ENCODE assay signal across 10 cellular contexts in genomic region chr21:41865002-41865777, GRCh38.
DNase-seq lines count a peak whose midpoint lies in the region; ATAC-seq and TF ChIP-seq lines count a peak whose summit lies in the region.
"Had no signal": no experiment of that assay in that cellular context is flagged by ENCODE, and none has a peak within 500 bp of the region (broad histone marks: within the 10 kb centered on the region; RNA-seq: fewer than 3 reads in every experiment).

No MANE protein-coding gene starts in this region.

- H3K4me3 Mint-ChIP-seq in activated naive CD8-positive, alpha-beta T cell treated with anti-CD3 and anti-CD28 coated beads, Interleukin-2, amount 50 U/mL, for 24 hours = no peak overlapping the region

- DNase-seq in GM12864 (ENCODE audit: low read depth) (peak; percentile 83), putamen (ENCODE audit: low spot score) (no peak), NCI-H2171 treated with DMSO at 0.1 percent for 48 hours (lab: John Stamatoyannopoulos, UW) (no peak), COLO829 (ENCODE audit: low spot score) (no peak), Kasumi-1 (lab: John Stamatoyannopoulos, UW) (no peak)
- peak; percentile 11 for DNase-seq in activated naive CD8-positive, alpha-beta T cell treated with anti-CD3 and anti-CD28 coated beads, Interleukin-2, amount 50 U/mL, for 24 hours
- DNase-seq: sigmoid colon, SK-N-SH had no signal

- no peaks in the 10 kb centered on the region for H3K27me3 Mint-ChIP-seq in activated naive CD8-positive, alpha-beta T cell treated with anti-CD3 and anti-CD28 coated beads, Interleukin-2, amount 50 U/mL, for 24 hours

- TF ChIP-seq CTCF in GM12864 (IDR thresholded peaks at IDR 0.05; ENCODE audit: low read depth, low read length, missing control alignments) = no peak

- ATAC-seq in GM19372 (IDR thresholded peaks at IDR 0.05; ENCODE audit: low read depth, unreplicated experiment) (peak; percentile 51), HG03095 (IDR thresholded peaks at IDR 0.05; ENCODE audit: unreplicated experiment) (peak; percentile 71)
- ATAC-seq in activated naive CD8-positive, alpha-beta T cell treated with anti-CD3 and anti-CD28 coated beads, Interleukin-2, amount 50 U/mL, for 24 hours = peak; percentile 82

- peaks cover 41% of the 10 kb centered on the region for H3K4me1 Mint-ChIP-seq in activated naive CD8-positive, alpha-beta T cell treated with anti-CD3 and anti-CD28 coated beads, Interleukin-2, amount 50 U/mL, for 24 hours

- no peaks in the 10 kb centered on the region for H3K9me3 Mint-ChIP-seq in activated naive CD8-positive, alpha-beta T cell treated with anti-CD3 and anti-CD28 coated beads, Interleukin-2, amount 50 U/mL, for 24 hours

- H3K27ac Mint-ChIP-seq in activated naive CD8-positive, alpha-beta T cell treated with anti-CD3 and anti-CD28 coated beads, Interleukin-2, amount 50 U/mL, for 24 hours = no peak overlapping the region

- peak overlapping the region; percentile 46 for H3K4me3 ChIP-seq in GM12864 (ENCODE audit: low read depth, low read length)
- H3K4me3 ChIP-seq: sigmoid colon had no signal

- H3K36me3 Mint-ChIP-seq in activated naive CD8-positive, alpha-beta T cell treated with anti-CD3 and anti-CD28 coated beads, Interleukin-2, amount 50 U/mL, for 24 hours (ENCODE audit: low read depth) = no peaks in the 10 kb centered on the region

Comparison
In these comparisons a context has a peak if more than half of its experiments do, and no peak if none do; other contexts are left out.
1. DNase-seq: peak in GM12864 (single experiment) and activated naive CD8-positive, alpha-beta T cell treated with anti-CD3 and anti-CD28 coated beads, Interleukin-2, amount 50 U/mL, for 24 hours (single experiment); none in putamen (single experiment), NCI-H2171 treated with DMSO at 0.1 percent for 48 hours (single experiment), COLO829 (single experiment) and Kasumi-1 (0 of 2).
2. Peak in every context shown above with its lines, with median percentiles within 50 percentile points of each other: ATAC-seq.